ENCODE assay signal across 8 cellular contexts in genomic region chr9:136694163-136694864, GRCh38. TPM values are rescaled to one million over a fixed set of nuclear protein-coding genes. Genes with fewer than 3 reads are reported as not detected.
DNase-seq lines count a peak whose midpoint lies in the region; ATAC-seq lines count a peak whose summit lies in the region.

No MANE protein-coding gene starts in this region.

- no peaks in the 10 kb centered on the region for H3K27me3 ChIP-seq in MG63

- no peak overlapping the region for H3K27ac Mint-ChIP-seq in activated naive CD8-positive, alpha-beta T cell treated with anti-CD3 and anti-CD28 coated beads, Interleukin-2, amount 50 U/mL, for 24 hours
- no peak overlapping the region for H3K27ac Mint-ChIP-seq in stimulated activated memory B cell treated with anti-CD40 and anti-IgM and Interleukin-4, amounts not matched to agents 10 μg/mL and 1 μg/mL and 100 μg/mL, for 72 hours

- peak; percentile 48 for DNase-seq in NCI-H345 (lab: John Stamatoyannopoulos, UW)
- no peak for DNase-seq in NCI-H345 treated with DMSO at 0.1 percent for 48 hours (lab: John Stamatoyannopoulos, UW; ENCODE audit: unreplicated experiment)
- DNase-seq in MG63 = peak; percentile 55
- DNase-seq in activated naive CD8-positive, alpha-beta T cell treated with anti-CD3 and anti-CD28 coated beads, Interleukin-2, amount 50 U/mL, for 24 hours = peak; percentile 67
- DNase-seq in iPS DF 19.7 (ENCODE audit: low read depth, low spot score) = peak; percentile 28

- H3K4me1 Mint-ChIP-seq in activated naive CD8-positive, alpha-beta T cell treated with anti-CD3 and anti-CD28 coated beads, Interleukin-2, amount 50 U/mL, for 24 hours = peaks cover 3% of the 10 kb centered on the region
- H3K4me1 Mint-ChIP-seq in stimulated activated memory B cell treated with anti-CD40 and anti-IgM and Interleukin-4, amounts not matched to agents 10 μg/mL and 1 μg/mL and 100 μg/mL, for 72 hours = peaks cover 9% of the 10 kb centered on the region

- H3K36me3 ChIP-seq in MG63 = no peaks in the 10 kb centered on the region

- H3K36me3 Mint-ChIP-seq in activated naive CD8-positive, alpha-beta T cell treated with anti-CD3 and anti-CD28 coated beads, Interleukin-2, amount 50 U/mL, for 24 hours (ENCODE audit: low read depth) = no peaks in the 10 kb centered on the region
- no peaks in the 10 kb centered on the region for H3K36me3 Mint-ChIP-seq in stimulated activated memory B cell treated with anti-CD40 and anti-IgM and Interleukin-4, amounts not matched to agents 10 μg/mL and 1 μg/mL and 100 μg/mL, for 72 hours

- H3K4me3 Mint-ChIP-seq in activated naive CD8-positive, alpha-beta T cell treated with anti-CD3 and anti-CD28 coated beads, Interleukin-2, amount 50 U/mL, for 24 hours = no peak overlapping the region
- H3K4me3 Mint-ChIP-seq in stimulated activated memory B cell treated with anti-CD40 and anti-IgM and Interleukin-4, amounts not matched to agents 10 μg/mL and 1 μg/mL and 100 μg/mL, for 72 hours = no peak overlapping the region

- no peak for ATAC-seq in activated naive CD8-positive, alpha-beta T cell treated with anti-CD3 and anti-CD28 coated beads, Interleukin-2, amount 50 U/mL, for 24 hours
- ATAC-seq in stimulated activated memory B cell treated with anti-CD40 and anti-IgM and Interleukin-4, amounts not matched to agents 10 μg/mL and 1 μg/mL and 100 μg/mL, for 72 hours = peak; percentile 44
- ATAC-seq in GM18517 (IDR thresholded peaks at IDR 0.05; ENCODE audit: unreplicated experiment) (no peak), GM21619 (IDR thresholded peaks at IDR 0.05; ENCODE audit: unreplicated experiment) (no peak)

- H3K27me3 Mint-ChIP-seq in activated naive CD8-positive, alpha-beta T cell treated with anti-CD3 and anti-CD28 coated beads, Interleukin-2, amount 50 U/mL, for 24 hours = peaks cover 11% of the 10 kb centered on the region
- peaks cover 80% of the 10 kb centered on the region for H3K27me3 Mint-ChIP-seq in stimulated activated memory B cell treated with anti-CD40 and anti-IgM and Interleukin-4, amounts not matched to agents 10 μg/mL and 1 μg/mL and 100 μg/mL, for 72 hours

- no peak overlapping the region for H3K4me3 ChIP-seq in MG63

- no peaks in the 10 kb centered on the region for H3K9me3 Mint-ChIP-seq in activated naive CD8-positive, alpha-beta T cell treated with anti-CD3 and anti-CD28 coated beads, Interleukin-2, amount 50 U/mL, for 24 hours
- H3K9me3 Mint-ChIP-seq in stimulated activated memory B cell treated with anti-CD40 and anti-IgM and Interleukin-4, amounts not matched to agents 10 μg/mL and 1 μg/mL and 100 μg/mL, for 72 hours = no peaks in the 10 kb centered on the region

- no peaks in the 10 kb centered on the region for H3K9me3 ChIP-seq in MG63

RNA-seq across cellular contexts. Expression of gene AGPAT2, which starts 7.1 kb away (rescaled TPM):
- total RNA-seq in MG63 (2014; rRNA removed; shearing (Covaris generic); ENCODE audit: low replicate concordance) = 58.8 and 116 TPM in 2 replicates

RNA-seq across cellular contexts. Expression of gene DIPK1B, which starts 18.1 kb away (rescaled TPM):
- total RNA-seq in MG63 (2014; rRNA removed; shearing (Covaris generic); ENCODE audit: low replicate concordance) = 11.5 and 13.3 TPM in 2 replicates

RNA-seq across cellular contexts. Expression of gene EGFL7, which starts 31.6 kb away (rescaled TPM):
- total RNA-seq in MG63 (2014; rRNA removed; shearing (Covaris generic); ENCODE audit: low replicate concordance) = 24.5 and 25.9 TPM in 2 replicates

RNA-seq across cellular contexts. Expression of gene LCN10, which starts 48.4 kb away (rescaled TPM):
- total RNA-seq in MG63 (2014; rRNA removed; shearing (Covaris generic); ENCODE audit: low replicate concordance) = not detected in 2 replicates

RNA-seq across cellular contexts. Expression of gene LCN6, which starts 54.0 kb away (rescaled TPM):
- total RNA-seq in MG63 (2014; rRNA removed; shearing (Covaris generic); ENCODE audit: low replicate concordance) = not detected in 2 replicates
